ENCODE assay signal across 8 cellular contexts in the genomic region with DNA sequence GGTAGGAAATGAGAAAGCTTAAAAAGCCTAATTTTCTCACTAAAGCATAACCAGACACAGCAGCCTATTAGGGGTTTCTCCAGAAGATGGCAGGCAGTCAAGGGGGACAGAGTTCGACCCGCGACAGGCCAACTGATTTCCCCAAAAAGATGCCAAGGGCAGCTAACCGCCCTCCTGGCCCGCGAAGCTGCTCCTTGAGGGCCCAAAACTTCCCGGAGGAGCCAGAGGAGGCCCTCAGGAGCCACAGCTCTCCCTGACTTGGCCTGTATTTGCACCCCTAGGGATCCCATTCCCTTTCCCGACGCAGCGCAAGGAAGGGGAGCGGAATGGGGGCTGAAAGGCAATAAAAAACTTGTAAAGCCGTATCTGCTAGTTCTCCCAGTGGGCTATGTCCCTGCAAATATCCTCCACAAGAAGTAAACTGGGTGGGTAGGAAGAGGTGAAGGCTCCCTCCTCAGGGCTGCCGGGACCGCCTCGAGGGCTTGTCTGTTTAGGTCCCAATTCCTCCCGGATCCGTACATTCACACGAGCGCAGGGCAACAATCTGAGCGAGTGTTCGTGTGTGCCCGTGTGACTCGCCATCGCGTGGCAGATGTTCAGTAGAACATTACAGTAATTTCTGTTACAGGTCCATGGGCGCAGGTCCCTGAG. TPM values are rescaled to one million over a fixed set of nuclear protein-coding genes. Genes with fewer than 3 reads are reported as not detected.
DNase-seq lines count a peak whose midpoint lies in the region; ATAC-seq, FAIRE-seq and TF ChIP-seq lines count a peak whose summit lies in the region.

No MANE protein-coding gene starts in this region.

- peaks cover 4% of the 10 kb centered on the region for H3K27me3 Mint-ChIP-seq in T-helper 2 cell treated with Interferon-gamma antibody and Interleukin-4, amounts not matched to agents 5 μg/mL and 100 μg/mL, for 36 hours (ENCODE audit: low read depth)

- H4K12ac ChIP-seq in trophoblast cell (ENCODE audit: low read depth, low read length): peak overlapping the region; percentile 95

- peak overlapping the region; percentile 94 for H4K91ac ChIP-seq in trophoblast cell (ENCODE audit: low read depth, low read length)

- no peak overlapping the region for H3K23ac ChIP-seq in trophoblast cell (ENCODE audit: low read length)

- H3K4me2 ChIP-seq in trophoblast cell (ENCODE audit: low read length): peak overlapping the region; percentile 60

- peak; percentile 3 for ATAC-seq in HG02588 (IDR thresholded peaks at IDR 0.05; ENCODE audit: unreplicated experiment)

- peak overlapping the region; percentile 97 for H3K4me3 Mint-ChIP-seq in T-helper 2 cell treated with Interferon-gamma antibody and Interleukin-4, amounts not matched to agents 5 μg/mL and 100 μg/mL, for 36 hours

- WGBS in trophoblast cell (ENCODE audit: extremely low coverage, insufficient coverage, insufficient read length): no CpG with 5 or more reads among the region's 26 CpGs

- no peaks in the 10 kb centered on the region for H3K9me3 Mint-ChIP-seq in T-helper 2 cell treated with Interferon-gamma antibody and Interleukin-4, amounts not matched to agents 5 μg/mL and 100 μg/mL, for 36 hours

- no peak for FAIRE-seq in frontal cortex (lab: Jason Lieb, UNC)

- peak overlapping the region; percentile 94 for H2AK5ac ChIP-seq in trophoblast cell (ENCODE audit: low read length)

- TF ChIP-seq CTCF in GM12874 (IDR thresholded peaks at IDR 0.05; ENCODE audit: insufficient read depth, low read depth, low read length) (0 out of 2 replicates have a peak, but pooled peaks have one; percentile 12), foreskin fibroblast (IDR thresholded peaks at IDR 0.05; ENCODE audit: low read depth, low read length) (no peak)

- peak overlapping the region; percentile 88 for H2BK5ac ChIP-seq in trophoblast cell (ENCODE audit: low read depth, low read length, poor library complexity)

- no peaks in the 10 kb centered on the region for H3K9me3 ChIP-seq in trophoblast cell (ENCODE audit: insufficient read depth, low read depth, low read length)

- no peaks in the 10 kb centered on the region for H3K27me3 ChIP-seq in trophoblast cell (ENCODE audit: insufficient read depth, low read length)

- H3K4me1 ChIP-seq in trophoblast cell (ENCODE audit: control insufficient read depth in 1 of 2, insufficient read depth in 2 of 2, low read length in 2 of 2): peaks cover 6 to 14% of the 10 kb centered on the region in 2 experiments

- H3K27ac ChIP-seq in trophoblast cell (ENCODE audit: low read depth, low read length): peak overlapping the region; percentile 80

- H3K4me1 Mint-ChIP-seq in T-helper 2 cell treated with Interferon-gamma antibody and Interleukin-4, amounts not matched to agents 5 μg/mL and 100 μg/mL, for 36 hours (ENCODE audit: low read depth): peaks cover 45% of the 10 kb centered on the region

- peaks cover 16% of the 10 kb centered on the region in 2 experiments for H3K36me3 ChIP-seq in trophoblast cell (ENCODE audit: control insufficient read depth in 1 of 2, insufficient read depth in 2 of 2, low read length in 2 of 2)

- H3K14ac ChIP-seq in trophoblast cell (ENCODE audit: low read length): peak overlapping the region; percentile 92

- peaks cover 12% of the 10 kb centered on the region for H3K79me1 ChIP-seq in trophoblast cell (ENCODE audit: low read length)

- H3K9ac ChIP-seq in trophoblast cell (ENCODE audit: low read length): peak overlapping the region; percentile 65

- H2AFZ ChIP-seq in trophoblast cell (ENCODE audit: insufficient read depth, low read length, poor library complexity): peak overlapping the region; percentile 57

- H3K4me3 ChIP-seq in foreskin fibroblast (ENCODE audit: low read depth in 1 of 2, low read length in 2 of 2) (peak overlapping the region; percentile 85 to 98), trophoblast cell (ENCODE audit: low read depth, low read length) (peak overlapping the region; percentile 99)

- H3K36me3 Mint-ChIP-seq in T-helper 2 cell treated with Interferon-gamma antibody and Interleukin-4, amounts not matched to agents 5 μg/mL and 100 μg/mL, for 36 hours (ENCODE audit: low read depth): peaks cover 16% of the 10 kb centered on the region

- peaks cover 16% of the 10 kb centered on the region for H3K79me2 ChIP-seq in trophoblast cell (ENCODE audit: control insufficient read depth, insufficient read depth, low read length, poor library complexity)

- H3K18ac ChIP-seq in trophoblast cell (ENCODE audit: low read length): peak overlapping the region; percentile 60

- DNase-seq in T-helper 2 cell treated with Interferon-gamma antibody and Interleukin-4, amounts not matched to agents 5 μg/mL and 100 μg/mL, for 36 hours (ENCODE audit: low spot score): no peak
- DNase-seq in foreskin fibroblast (no peak), trophoblast cell (no peak), frontal cortex (ENCODE audit: low spot score in 2 of 2) (no peak), amniotic stem cell (lab: John Stamatoyannopoulos, UW) (no peak)
- DNase-seq in activated effector memory CD4-positive, alpha-beta T cell treated with Interleukin-2 at 50 U/mL for 16 hours: no peak

- peak overlapping the region; percentile 45 for H2BK12ac ChIP-seq in trophoblast cell (ENCODE audit: low read length)

- peak overlapping the region; percentile 77 for H2BK120ac ChIP-seq in trophoblast cell (ENCODE audit: insufficient read depth, low read length, poor library complexity)

- H4K8ac ChIP-seq in trophoblast cell (ENCODE audit: low read depth, low read length): peak overlapping the region; percentile 92

- peak overlapping the region; percentile 76 for H3K4ac ChIP-seq in trophoblast cell (ENCODE audit: low read depth, low read length)

- peak overlapping the region; percentile 97 for H3K27ac Mint-ChIP-seq in T-helper 2 cell treated with Interferon-gamma antibody and Interleukin-4, amounts not matched to agents 5 μg/mL and 100 μg/mL, for 36 hours

RNA-seq across cellular contexts. Expression of a gene that starts 0.8 kb away (rescaled TPM):
- polyA plus RNA-seq in trophoblast cell (2013): 136 and 145 TPM in 2 replicates
- total RNA-seq in frontal cortex: 49.7 TPM
